ENCODE assay signal across 31 cellular contexts in genomic region chr12:132716356-132716755, GRCh38.
"Had no signal": no experiment of that assay in that cellular context is flagged by ENCODE, and none has a peak within 500 bp of the region (broad histone marks: within the 10 kb centered on the region; RNA-seq: fewer than 3 reads in every experiment).

No MANE protein-coding gene starts in this region.

- FAIRE-seq: astrocyte, bronchial epithelial cell, colon had no signal

- H3K4me3 ChIP-seq: esophagus squamous epithelium, gastroesophageal sphincter, heart right ventricle had no signal

- DNase-seq: activated B cell treated with CpG ODN at 0.5 μM for 24 hours; activated CD4-positive, alpha-beta T cell treated with anti-CD3 and anti-CD28 coated beads for 48 hours; activated CD4-positive, alpha-beta T cell treated with anti-CD3 and anti-CD28 coated beads, Interleukin-2, amount 50 U/mL, for 1 hour; activated CD4-positive, alpha-beta T cell treated with anti-CD3 and anti-CD28 coated beads, Interleukin-2, amount 50 U/mL, for 48 hours; activated CD8-positive, alpha-beta memory T cell treated with anti-CD3 and anti-CD28 coated beads for 24 hours; activated CD8-positive, alpha-beta T cell treated with anti-CD3 and anti-CD28 coated beads for 36 hours; activated effector memory CD4-positive, alpha-beta T cell treated with Interleukin-2 at 50 U/mL for 16 hours; activated gamma-delta T cell treated with Interleukin-2 at 50 U/mL for 16 hours; activated naive CD4-positive, alpha-beta T cell treated with anti-CD3 and anti-CD28 coated beads, Interleukin-2, amount 50 U/mL, for 16 hours; activated naive CD4-positive, alpha-beta T cell treated with Interleukin-2 at 50 U/mL for 16 hours; activated T-cell treated with anti-CD3 and anti-CD28 coated beads, Interleukin-2, amount 50 U/mL, for 4 hours; amniotic stem cell; anterior cingulate cortex; brain microvascular endothelial cell; cortex of kidney; dermis blood vessel endothelial cell; effector CD4-positive, alpha-beta T cell; effector memory CD8-positive, alpha-beta T cell; esophagus squamous epithelium; foreskin melanocyte; heart right ventricle; T-helper 17 cell; T1000; WERI-Rb-1 had no signal

- ATAC-seq: activated CD4-positive, CD25-positive, alpha-beta regulatory T cell treated with anti-CD3 and anti-CD28 coated beads, Interleukin-2, amount 50 U/mL, for 24 hours; activated CD8-positive, alpha-beta T cell treated with anti-CD3 and anti-CD28 coated beads for 36 hours; activated T-cell treated with anti-CD3 and anti-CD28 coated beads, Interleukin-2, amount 50 U/mL, for 4 hours; activated T-helper 17 cell treated with anti-CD3 and anti-CD28 coated beads, Interleukin-2, amount 50 U/mL, for 72 hours; effector memory CD8-positive, alpha-beta T cell; gastroesophageal sphincter; heart right ventricle; T-helper 17 cell had no signal

- H3K27me3 ChIP-seq: brain microvascular endothelial cell, esophagus squamous epithelium, gastroesophageal sphincter, heart right ventricle had no signal

- H3K27ac ChIP-seq: brain microvascular endothelial cell, epithelial cell of prostate, esophagus squamous epithelium, gastroesophageal sphincter, heart right ventricle, WERI-Rb-1 had no signal

- H3K9me3 ChIP-seq: esophagus squamous epithelium, gastroesophageal sphincter, heart right ventricle had no signal
